ENCODE assay signal across 8 cellular contexts in the genomic region with DNA sequence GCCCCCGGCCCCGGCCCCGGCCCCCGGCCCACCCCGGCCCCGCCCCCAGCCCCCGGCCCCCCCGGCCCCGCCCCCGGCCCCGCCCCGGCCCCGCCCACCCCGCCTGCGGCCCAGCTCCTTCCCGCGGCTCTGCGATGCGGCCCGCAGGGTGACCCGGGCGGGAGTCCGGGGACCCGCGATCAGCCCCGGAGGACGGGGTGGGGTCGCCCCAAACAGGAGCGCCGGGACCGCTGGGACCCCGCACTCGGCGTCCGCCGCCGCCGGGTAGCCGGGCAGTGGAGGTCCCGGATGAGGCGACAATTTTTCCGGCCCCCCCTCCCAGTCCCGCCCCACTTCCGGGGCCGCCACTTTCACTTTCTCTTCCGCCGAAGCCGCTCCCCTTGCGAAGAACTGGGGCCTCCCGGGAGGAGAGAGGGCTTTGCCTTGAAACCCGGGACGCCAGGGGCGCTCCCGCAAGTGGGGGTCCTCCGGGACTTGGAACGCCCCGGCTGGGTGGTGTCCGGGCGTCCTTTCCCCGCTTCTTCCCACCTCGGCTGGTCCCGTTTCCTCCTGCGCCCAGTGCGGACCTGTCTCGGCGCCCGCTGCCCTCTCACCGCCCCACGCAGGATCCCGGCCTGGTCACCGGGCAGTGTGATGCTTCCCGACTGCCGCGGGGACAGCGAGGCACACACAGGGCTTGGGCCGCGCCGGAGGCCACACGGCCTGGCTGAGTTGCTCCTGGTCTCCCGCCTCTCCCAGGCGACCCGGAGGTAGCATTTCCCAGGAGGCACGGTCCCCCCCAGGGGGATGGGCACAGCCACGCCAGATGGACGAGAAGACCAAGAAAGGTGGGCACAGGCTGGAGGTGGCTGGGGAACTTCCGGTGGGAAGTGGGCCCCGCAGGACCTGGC. TPM values are rescaled to one million over a fixed set of nuclear protein-coding genes. Genes with fewer than 3 reads are reported as not detected.
DNase-seq lines count a peak whose midpoint lies in the region; FAIRE-seq and TF ChIP-seq lines count a peak whose summit lies in the region.

Gene RBCK1, plus strand, starts transcription at position 347 of the 890 bp plus-strand sequence. Its CDS starts 459 bp downstream, at position 806.

- H3K4me3 ChIP-seq in SJSA1 (peak within 1 kb of the TSS; percentile 91), neuronal stem cell (ENCODE audit: low read length in 2 of 2) (peak within 1 kb of the TSS; percentile 94 to 100), subcutaneous abdominal adipose tissue (ENCODE audit: low read depth in 1 of 5, low read length in 5 of 5) (peak within 1 kb of the TSS; percentile 79 to 98 (median 94))

- peak within 1 kb of the TSS; percentile 98 for H3K14ac ChIP-seq in neuronal stem cell (ENCODE audit: low read length)

- H3K27me3 ChIP-seq in SJSA1 (replicated peaks) (no peaks in the 10 kb centered on the region), neuronal stem cell (ENCODE audit: control insufficient read depth in 3 of 3, insufficient read depth in 3 of 3, low read depth in 1 of 3, low read length in 3 of 3) (no peaks in the 10 kb centered on the region), subcutaneous abdominal adipose tissue (ENCODE audit: control insufficient read depth in 5 of 5, insufficient read depth in 4 of 5, low read length in 5 of 5) (no peaks in the 10 kb centered on the region)

- peak within 1 kb of the TSS; percentile 92 for H2AK5ac ChIP-seq in neuronal stem cell (ENCODE audit: low read depth, low read length)

- H4K8ac ChIP-seq in neuronal stem cell (ENCODE audit: low read depth, low read length), result peak within 1 kb of the TSS; percentile 75

- peak within 1 kb of the TSS; percentile 100 for H3K9ac ChIP-seq in neuronal stem cell (ENCODE audit: low read depth, low read length, poor library complexity)
- peak within 1 kb of the TSS; percentile 96 to 100 (median 97) for H3K9ac ChIP-seq in subcutaneous abdominal adipose tissue (ENCODE audit: low read length in 5 of 5)

- peak within 1 kb of the TSS; percentile 94 for H3K4me2 ChIP-seq in neuronal stem cell (ENCODE audit: insufficient read depth, low read length, poor library complexity, severe bottlenecking)

- TF ChIP-seq POLR2A in H54 (IDR thresholded peaks at IDR 0.05; ENCODE audit: low read depth, low read length), result no peak

- peaks cover 6% of the 10 kb centered on the region for H3K79me1 ChIP-seq in neuronal stem cell (ENCODE audit: low read depth, low read length)

- H3K9me3 ChIP-seq in SJSA1 (replicated peaks), result no peaks in the 10 kb centered on the region
- peaks cover 0 to 28% of the 10 kb centered on the region in 2 donors for H3K9me3 ChIP-seq in neuronal stem cell (replicated peaks in 1 of 2; ENCODE audit: control insufficient read depth in 2 of 2, insufficient read depth in 1 of 2, low read depth in 1 of 2, low read length in 2 of 2)
- no peaks in the 10 kb centered on the region for H3K9me3 ChIP-seq in subcutaneous abdominal adipose tissue (ENCODE audit: control insufficient read depth in 5 of 5, low read length in 5 of 5)

- H2BK5ac ChIP-seq in neuronal stem cell (ENCODE audit: low read length), result peak within 1 kb of the TSS; percentile 93

- peak within 1 kb of the TSS; percentile 51 for H2BK15ac ChIP-seq in neuronal stem cell (ENCODE audit: low read length)

- peak within 1 kb of the TSS; percentile 96 for H3K4ac ChIP-seq in neuronal stem cell (ENCODE audit: low read length)

- H4K91ac ChIP-seq in neuronal stem cell (ENCODE audit: low read depth, low read length, poor library complexity), result no peak within 1 kb of the TSS

- H2AFZ ChIP-seq in neuronal stem cell (ENCODE audit: low read length), result peak within 1 kb of the TSS; percentile 93

- no peak for FAIRE-seq in H54 (lab: Jason Lieb, UNC)

- peak within 1 kb of the TSS; percentile 90 for H3K23ac ChIP-seq in neuronal stem cell (ENCODE audit: low read depth, low read length, poor library complexity)

- no peak within 1 kb of the TSS for H2BK120ac ChIP-seq in neuronal stem cell (ENCODE audit: low read depth, low read length)

- WGBS in neuronal stem cell (ENCODE audit: extremely low coverage in 2 of 2, insufficient read length in 2 of 2, insufficient replicate concordance in 1 of 2), 2 donors, result no CpG with 5 or more reads among the region's 87 CpGs

- H3K36me3 ChIP-seq in SJSA1, result peaks cover 42% of the 10 kb centered on the region
- peaks cover 7 to 36% of the 10 kb centered on the region in 2 donors for H3K36me3 ChIP-seq in neuronal stem cell (replicated peaks in 1 of 2; ENCODE audit: control insufficient read depth in 2 of 2, insufficient read depth in 2 of 2, low read length in 2 of 2)
- H3K36me3 ChIP-seq in subcutaneous abdominal adipose tissue (ENCODE audit: control insufficient read depth in 5 of 5, insufficient read depth in 5 of 5, low read length in 5 of 5), result peaks cover 0 to 10% (median 8%) of the 10 kb centered on the region in 5 donors

- no peak within 1 kb of the TSS for H2BK12ac ChIP-seq in neuronal stem cell (ENCODE audit: low read length)

- H3K18ac ChIP-seq in neuronal stem cell (ENCODE audit: low read length), result peak within 1 kb of the TSS; percentile 99

- DNase-seq in ELR (ENCODE audit: low read depth), result peak; percentile 83
- peak; percentile 95 for DNase-seq in H54 (ENCODE audit: insufficient read length, low spot score)
- peak; percentile 83 for DNase-seq in LoVo (ENCODE audit: low spot score)
- DNase-seq in SJSA1 (ENCODE audit: low read depth in 1 of 2, low spot score in 2 of 2), result peak; percentile 90 to 96
- DNase-seq in activated gamma-delta T cell treated with anti-CD3 and anti-CD28 coated beads, Interleukin-2, amount 50 U/mL, for 16 hours (ENCODE audit: low read depth), result peak; percentile 84
- peak; percentile 57 for DNase-seq in foreskin melanocyte
- peak; percentile 75 for DNase-seq in neuronal stem cell (ENCODE audit: low spot score)

- H3K4me1 ChIP-seq in SJSA1 (replicated peaks), result peaks cover 14% of the 10 kb centered on the region
- H3K4me1 ChIP-seq in neuronal stem cell (ENCODE audit: control insufficient read depth in 2 of 2, insufficient read depth in 1 of 2, low read depth in 1 of 2, low read length in 2 of 2), result peaks cover 9 to 13% of the 10 kb centered on the region in 2 donors
- H3K4me1 ChIP-seq in subcutaneous abdominal adipose tissue (ENCODE audit: control insufficient read depth in 5 of 5, insufficient read depth in 5 of 5, low read length in 5 of 5), result peaks cover 8 to 30% (median 26%) of the 10 kb centered on the region in 5 donors

- H3K27ac ChIP-seq in SJSA1, result peak within 1 kb of the TSS; percentile 98
- peak within 1 kb of the TSS; percentile 59 for H3K27ac ChIP-seq in neuronal stem cell (replicated peaks; ENCODE audit: low read length)
- peak within 1 kb of the TSS; percentile 77 for H3K27ac ChIP-seq in subcutaneous abdominal adipose tissue (ENCODE audit: low read depth, low read length)

RNA-seq across cellular contexts. Expression of gene RBCK1, which starts in this region (rescaled TPM):
- 78.4 and 98.8 TPM in 2 replicates for total RNA-seq in SJSA1 (2014; rRNA removed; shearing (Covaris generic))
- 33.0 TPM for polyA plus RNA-seq in neuronal stem cell (2013, experiment 1 of 2)
- 31.6 TPM for polyA plus RNA-seq in neuronal stem cell (2013, experiment 2 of 2)

Comparison
In these comparisons a context has a peak if more than half of its experiments do, and no peak if none do; other contexts are left out.
1. Peak in every context shown above with its lines: DNase-seq, H3K4me3 ChIP-seq and H3K27ac ChIP-seq.